20 cellular contexts compared by ENCODE assay signal in genomic region chr7:134246761-134247160, GRCh38.
"Had no signal": no experiment of that assay in that cellular context is flagged by ENCODE, and none has a peak within 500 bp of the region (broad histone marks: within the 10 kb centered on the region; RNA-seq: fewer than 3 reads in every experiment).

No MANE protein-coding gene starts in this region.

- H3K36me3 ChIP-seq: adrenal gland, Peyer's patch, SJSA1 had no signal

- H3K4me3 ChIP-seq: adrenal gland, Peyer's patch, SJSA1 had no signal

- H3K27ac ChIP-seq: adrenal gland, Peyer's patch, SJSA1, VCaP had no signal

- DNase-seq: activated CD4-positive, alpha-beta T cell treated with anti-CD3 and anti-CD28 coated beads for 4 hours; activated CD8-positive, alpha-beta memory T cell treated with anti-CD3 and anti-CD28 coated beads, Interleukin-2, amount 50 U/mL, for 4 hours; activated CD8-positive, alpha-beta T cell treated with anti-CD3 and anti-CD28 coated beads for 36 hours; activated naive CD4-positive, alpha-beta T cell treated with anti-CD3 and anti-CD28 coated beads, Interleukin-2, amount 50 U/mL, for 16 hours; activated naive CD8-positive, alpha-beta T cell treated with anti-CD3 and anti-CD28 coated beads, Interleukin-2, amount 10 ng/mL, durations not matched to agents 7 days and 5 days; activated T-cell treated with anti-CD3 and anti-CD28 coated beads, Interleukin-2, amount 50 U/mL, for 72 hours; adrenal gland; anterior cingulate cortex; cortex of kidney; KBM-7; NCI-H1092; NCI-H1930; NCI-H2107; NCI-H510A treated with DMSO at 0.1 percent for 48 hours; NCI-H748 treated with DMSO at 0.1 percent for 48 hours; Peyer's patch; SHP77; T-helper 1 cell had no signal

- H3K4me1 ChIP-seq: adrenal gland, Peyer's patch, SJSA1 had no signal

- H3K9me3 ChIP-seq: adrenal gland, Peyer's patch, SJSA1 had no signal

- ATAC-seq: activated CD8-positive, alpha-beta T cell treated with anti-CD3 and anti-CD28 coated beads for 36 hours; activated T-cell treated with anti-CD3 and anti-CD28 coated beads, Interleukin-2, amount 50 U/mL, for 72 hours had no signal

- H3K27me3 ChIP-seq: adrenal gland, Peyer's patch had no signal
